ENCODE assay signal across 1 cellular context in genomic region chr6:47234258-47234933, GRCh38.
A peak's percentile ranks its signal among the peaks of the same experiment; 100 is the strongest.
TF ChIP-seq lines count a peak whose summit lies in the region.

No MANE protein-coding gene starts in this region.

TF ChIP-seq in HepG2, 621 proteins besides CTCF, POLR2A, EP300 and RAD21 (continued from another document):
- TF ChIP-seq ZGPAT (CRISPR knock-in tag; IDR thresholded peaks at IDR 0.05) (no peak), RBM22 (optimal IDR thresholded peaks at IDR 0.05; ENCODE audit: low read length) (peak; percentile 75), ZNF253 (CRISPR knock-in tag; IDR thresholded peaks at IDR 0.05; ENCODE audit: borderline replicate concordance) (no peak), ZBTB40 (IDR thresholded peaks at IDR 0.05) (no peak), ZBTB40 (CRISPR knock-in tag; IDR thresholded peaks at IDR 0.05) (no peak)
